ENCODE assay signal across 2 cellular contexts in the genomic region with DNA sequence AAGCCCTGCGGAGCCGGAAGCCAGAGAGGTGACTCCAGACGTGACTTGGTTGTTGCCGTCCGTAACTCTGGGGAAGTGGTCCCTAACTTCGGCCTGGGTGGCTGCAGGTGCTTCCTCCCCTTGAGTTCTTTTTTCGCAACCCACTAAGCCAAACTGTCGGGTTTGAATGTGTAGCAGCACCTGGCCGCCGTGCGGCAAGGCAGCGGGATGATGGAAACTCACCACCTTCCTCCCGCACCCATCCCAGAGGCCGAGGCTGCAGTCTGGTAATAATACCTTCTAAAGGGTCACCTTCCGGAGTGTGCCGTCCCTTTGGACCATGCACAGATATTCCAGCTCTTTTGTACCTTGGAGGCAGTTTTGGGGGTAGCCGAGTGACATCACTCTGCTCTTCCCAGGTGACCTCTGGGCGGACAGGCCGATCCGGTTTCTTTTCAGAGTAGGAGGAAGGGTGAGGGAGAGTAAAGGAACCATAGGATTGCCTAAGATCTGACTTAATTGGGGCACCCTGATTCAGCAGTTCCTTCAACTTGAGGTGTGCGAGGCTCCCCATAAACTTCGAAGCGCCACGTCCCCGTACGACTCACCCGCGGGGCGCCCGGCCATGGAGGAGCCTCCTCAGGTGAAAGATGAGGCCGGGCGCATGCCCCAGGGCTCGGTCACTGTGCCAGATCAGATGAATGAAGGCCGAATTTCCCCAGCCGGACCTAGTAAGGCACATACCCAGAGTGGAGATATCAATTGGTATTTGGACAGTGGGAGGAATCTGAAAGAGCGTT.
TF ChIP-seq lines count a peak whose summit lies in the region.

No MANE protein-coding gene starts in this region.

TF ChIP-seq in liver, 16 proteins besides CTCF, POLR2A, EP300 and RAD21 (continued from another document):
- TF ChIP-seq, protein P1, sequence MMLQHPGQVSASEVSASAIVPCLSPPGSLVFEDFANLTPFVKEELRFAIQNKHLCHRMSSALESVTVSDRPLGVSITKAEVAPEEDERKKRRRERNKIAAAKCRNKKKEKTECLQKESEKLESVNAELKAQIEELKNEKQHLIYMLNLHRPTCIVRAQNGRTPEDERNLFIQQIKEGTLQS (IDR thresholded peaks at IDR 0.05), result no peak
- no peak for TF ChIP-seq SP1 (IDR thresholded peaks at IDR 0.05)
- TF ChIP-seq, protein P2, sequence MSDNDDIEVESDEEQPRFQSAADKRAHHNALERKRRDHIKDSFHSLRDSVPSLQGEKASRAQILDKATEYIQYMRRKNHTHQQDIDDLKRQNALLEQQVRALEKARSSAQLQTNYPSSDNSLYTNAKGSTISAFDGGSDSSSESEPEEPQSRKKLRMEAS (IDR thresholded peaks at IDR 0.05), result no peak
- peak; percentile 6 to 37 for TF ChIP-seq RXRA (IDR thresholded peaks at IDR 0.05)
- no peak for TF ChIP-seq FOXA2 (IDR thresholded peaks at IDR 0.05)
- no peak for TF ChIP-seq NR2F2 (IDR thresholded peaks at IDR 0.05)
- TF ChIP-seq JUND (IDR thresholded peaks at IDR 0.05), result no peak
- no peak for TF ChIP-seq FOXA1 (IDR thresholded peaks at IDR 0.05)
- peak in 1 of 2 donors; percentile 19 for TF ChIP-seq HNF4A (conservative IDR thresholded peaks at IDR 0.05)
- TF ChIP-seq GABPA (IDR thresholded peaks at IDR 0.05 in 1 of 2, conservative IDR thresholded peaks at IDR 0.05 in 1 of 2), result no peak
- TF ChIP-seq, protein P3, sequence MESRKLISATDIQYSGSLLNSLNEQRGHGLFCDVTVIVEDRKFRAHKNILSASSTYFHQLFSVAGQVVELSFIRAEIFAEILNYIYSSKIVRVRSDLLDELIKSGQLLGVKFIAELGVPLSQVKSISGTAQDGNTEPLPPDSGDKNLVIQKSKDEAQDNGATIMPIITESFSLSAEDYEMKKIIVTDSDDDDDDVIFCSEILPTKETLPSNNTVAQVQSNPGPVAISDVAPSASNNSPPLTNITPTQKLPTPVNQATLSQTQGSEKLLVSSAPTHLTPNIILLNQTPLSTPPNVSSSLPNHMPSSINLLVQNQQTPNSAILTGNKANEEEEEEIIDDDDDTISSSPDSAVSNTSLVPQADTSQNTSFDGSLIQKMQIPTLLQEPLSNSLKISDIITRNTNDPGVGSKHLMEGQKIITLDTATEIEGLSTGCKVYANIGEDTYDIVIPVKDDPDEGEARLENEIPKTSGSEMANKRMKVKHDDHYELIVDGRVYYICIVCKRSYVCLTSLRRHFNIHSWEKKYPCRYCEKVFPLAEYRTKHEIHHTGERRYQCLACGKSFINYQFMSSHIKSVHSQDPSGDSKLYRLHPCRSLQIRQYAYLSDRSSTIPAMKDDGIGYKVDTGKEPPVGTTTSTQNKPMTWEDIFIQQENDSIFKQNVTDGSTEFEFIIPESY (IDR thresholded peaks at IDR 0.05), result no peak
- TF ChIP-seq HNF4G (IDR thresholded peaks at IDR 0.05), result no peak
- TF ChIP-seq, protein P4, sequence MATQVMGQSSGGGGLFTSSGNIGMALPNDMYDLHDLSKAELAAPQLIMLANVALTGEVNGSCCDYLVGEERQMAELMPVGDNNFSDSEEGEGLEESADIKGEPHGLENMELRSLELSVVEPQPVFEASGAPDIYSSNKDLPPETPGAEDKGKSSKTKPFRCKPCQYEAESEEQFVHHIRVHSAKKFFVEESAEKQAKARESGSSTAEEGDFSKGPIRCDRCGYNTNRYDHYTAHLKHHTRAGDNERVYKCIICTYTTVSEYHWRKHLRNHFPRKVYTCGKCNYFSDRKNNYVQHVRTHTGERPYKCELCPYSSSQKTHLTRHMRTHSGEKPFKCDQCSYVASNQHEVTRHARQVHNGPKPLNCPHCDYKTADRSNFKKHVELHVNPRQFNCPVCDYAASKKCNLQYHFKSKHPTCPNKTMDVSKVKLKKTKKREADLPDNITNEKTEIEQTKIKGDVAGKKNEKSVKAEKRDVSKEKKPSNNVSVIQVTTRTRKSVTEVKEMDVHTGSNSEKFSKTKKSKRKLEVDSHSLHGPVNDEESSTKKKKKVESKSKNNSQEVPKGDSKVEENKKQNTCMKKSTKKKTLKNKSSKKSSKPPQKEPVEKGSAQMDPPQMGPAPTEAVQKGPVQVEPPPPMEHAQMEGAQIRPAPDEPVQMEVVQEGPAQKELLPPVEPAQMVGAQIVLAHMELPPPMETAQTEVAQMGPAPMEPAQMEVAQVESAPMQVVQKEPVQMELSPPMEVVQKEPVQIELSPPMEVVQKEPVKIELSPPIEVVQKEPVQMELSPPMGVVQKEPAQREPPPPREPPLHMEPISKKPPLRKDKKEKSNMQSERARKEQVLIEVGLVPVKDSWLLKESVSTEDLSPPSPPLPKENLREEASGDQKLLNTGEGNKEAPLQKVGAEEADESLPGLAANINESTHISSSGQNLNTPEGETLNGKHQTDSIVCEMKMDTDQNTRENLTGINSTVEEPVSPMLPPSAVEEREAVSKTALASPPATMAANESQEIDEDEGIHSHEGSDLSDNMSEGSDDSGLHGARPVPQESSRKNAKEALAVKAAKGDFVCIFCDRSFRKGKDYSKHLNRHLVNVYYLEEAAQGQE (IDR thresholded peaks at IDR 0.05), result no peak
- no peak for TF ChIP-seq TAF1 (conservative IDR thresholded peaks at IDR 0.05)
- TF ChIP-seq EGR1 (IDR thresholded peaks at IDR 0.05; ENCODE audit: low read depth in 2 of 2), result no peak

TF ChIP-seq in HepG2, 621 proteins besides CTCF, POLR2A, EP300 and RAD21:
- TF ChIP-seq, protein P5, sequence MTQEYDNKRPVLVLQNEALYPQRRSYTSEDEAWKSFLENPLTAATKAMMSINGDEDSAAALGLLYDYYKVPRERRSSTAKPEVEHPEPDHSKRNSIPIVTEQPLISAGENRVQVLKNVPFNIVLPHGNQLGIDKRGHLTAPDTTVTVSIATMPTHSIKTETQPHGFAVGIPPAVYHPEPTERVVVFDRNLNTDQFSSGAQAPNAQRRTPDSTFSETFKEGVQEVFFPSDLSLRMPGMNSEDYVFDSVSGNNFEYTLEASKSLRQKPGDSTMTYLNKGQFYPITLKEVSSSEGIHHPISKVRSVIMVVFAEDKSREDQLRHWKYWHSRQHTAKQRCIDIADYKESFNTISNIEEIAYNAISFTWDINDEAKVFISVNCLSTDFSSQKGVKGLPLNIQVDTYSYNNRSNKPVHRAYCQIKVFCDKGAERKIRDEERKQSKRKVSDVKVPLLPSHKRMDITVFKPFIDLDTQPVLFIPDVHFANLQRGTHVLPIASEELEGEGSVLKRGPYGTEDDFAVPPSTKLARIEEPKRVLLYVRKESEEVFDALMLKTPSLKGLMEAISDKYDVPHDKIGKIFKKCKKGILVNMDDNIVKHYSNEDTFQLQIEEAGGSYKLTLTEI (CRISPR knock-in tag; conservative IDR thresholded peaks at IDR 0.05), result no peak
- TF ChIP-seq, protein P6, sequence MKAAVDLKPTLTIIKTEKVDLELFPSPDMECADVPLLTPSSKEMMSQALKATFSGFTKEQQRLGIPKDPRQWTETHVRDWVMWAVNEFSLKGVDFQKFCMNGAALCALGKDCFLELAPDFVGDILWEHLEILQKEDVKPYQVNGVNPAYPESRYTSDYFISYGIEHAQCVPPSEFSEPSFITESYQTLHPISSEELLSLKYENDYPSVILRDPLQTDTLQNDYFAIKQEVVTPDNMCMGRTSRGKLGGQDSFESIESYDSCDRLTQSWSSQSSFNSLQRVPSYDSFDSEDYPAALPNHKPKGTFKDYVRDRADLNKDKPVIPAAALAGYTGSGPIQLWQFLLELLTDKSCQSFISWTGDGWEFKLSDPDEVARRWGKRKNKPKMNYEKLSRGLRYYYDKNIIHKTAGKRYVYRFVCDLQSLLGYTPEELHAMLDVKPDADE (CRISPR knock-in tag; IDR thresholded peaks at IDR 0.05), result no peak
- TF ChIP-seq KLF16 (CRISPR knock-in tag; IDR thresholded peaks at IDR 0.05), result no peak
- TF ChIP-seq ZNF382 (CRISPR knock-in tag; IDR thresholded peaks at IDR 0.05; ENCODE audit: borderline replicate concordance), result no peak
- no peak for TF ChIP-seq KMT2A (CRISPR knock-in tag; IDR thresholded peaks at IDR 0.05)
- TF ChIP-seq, protein P7, sequence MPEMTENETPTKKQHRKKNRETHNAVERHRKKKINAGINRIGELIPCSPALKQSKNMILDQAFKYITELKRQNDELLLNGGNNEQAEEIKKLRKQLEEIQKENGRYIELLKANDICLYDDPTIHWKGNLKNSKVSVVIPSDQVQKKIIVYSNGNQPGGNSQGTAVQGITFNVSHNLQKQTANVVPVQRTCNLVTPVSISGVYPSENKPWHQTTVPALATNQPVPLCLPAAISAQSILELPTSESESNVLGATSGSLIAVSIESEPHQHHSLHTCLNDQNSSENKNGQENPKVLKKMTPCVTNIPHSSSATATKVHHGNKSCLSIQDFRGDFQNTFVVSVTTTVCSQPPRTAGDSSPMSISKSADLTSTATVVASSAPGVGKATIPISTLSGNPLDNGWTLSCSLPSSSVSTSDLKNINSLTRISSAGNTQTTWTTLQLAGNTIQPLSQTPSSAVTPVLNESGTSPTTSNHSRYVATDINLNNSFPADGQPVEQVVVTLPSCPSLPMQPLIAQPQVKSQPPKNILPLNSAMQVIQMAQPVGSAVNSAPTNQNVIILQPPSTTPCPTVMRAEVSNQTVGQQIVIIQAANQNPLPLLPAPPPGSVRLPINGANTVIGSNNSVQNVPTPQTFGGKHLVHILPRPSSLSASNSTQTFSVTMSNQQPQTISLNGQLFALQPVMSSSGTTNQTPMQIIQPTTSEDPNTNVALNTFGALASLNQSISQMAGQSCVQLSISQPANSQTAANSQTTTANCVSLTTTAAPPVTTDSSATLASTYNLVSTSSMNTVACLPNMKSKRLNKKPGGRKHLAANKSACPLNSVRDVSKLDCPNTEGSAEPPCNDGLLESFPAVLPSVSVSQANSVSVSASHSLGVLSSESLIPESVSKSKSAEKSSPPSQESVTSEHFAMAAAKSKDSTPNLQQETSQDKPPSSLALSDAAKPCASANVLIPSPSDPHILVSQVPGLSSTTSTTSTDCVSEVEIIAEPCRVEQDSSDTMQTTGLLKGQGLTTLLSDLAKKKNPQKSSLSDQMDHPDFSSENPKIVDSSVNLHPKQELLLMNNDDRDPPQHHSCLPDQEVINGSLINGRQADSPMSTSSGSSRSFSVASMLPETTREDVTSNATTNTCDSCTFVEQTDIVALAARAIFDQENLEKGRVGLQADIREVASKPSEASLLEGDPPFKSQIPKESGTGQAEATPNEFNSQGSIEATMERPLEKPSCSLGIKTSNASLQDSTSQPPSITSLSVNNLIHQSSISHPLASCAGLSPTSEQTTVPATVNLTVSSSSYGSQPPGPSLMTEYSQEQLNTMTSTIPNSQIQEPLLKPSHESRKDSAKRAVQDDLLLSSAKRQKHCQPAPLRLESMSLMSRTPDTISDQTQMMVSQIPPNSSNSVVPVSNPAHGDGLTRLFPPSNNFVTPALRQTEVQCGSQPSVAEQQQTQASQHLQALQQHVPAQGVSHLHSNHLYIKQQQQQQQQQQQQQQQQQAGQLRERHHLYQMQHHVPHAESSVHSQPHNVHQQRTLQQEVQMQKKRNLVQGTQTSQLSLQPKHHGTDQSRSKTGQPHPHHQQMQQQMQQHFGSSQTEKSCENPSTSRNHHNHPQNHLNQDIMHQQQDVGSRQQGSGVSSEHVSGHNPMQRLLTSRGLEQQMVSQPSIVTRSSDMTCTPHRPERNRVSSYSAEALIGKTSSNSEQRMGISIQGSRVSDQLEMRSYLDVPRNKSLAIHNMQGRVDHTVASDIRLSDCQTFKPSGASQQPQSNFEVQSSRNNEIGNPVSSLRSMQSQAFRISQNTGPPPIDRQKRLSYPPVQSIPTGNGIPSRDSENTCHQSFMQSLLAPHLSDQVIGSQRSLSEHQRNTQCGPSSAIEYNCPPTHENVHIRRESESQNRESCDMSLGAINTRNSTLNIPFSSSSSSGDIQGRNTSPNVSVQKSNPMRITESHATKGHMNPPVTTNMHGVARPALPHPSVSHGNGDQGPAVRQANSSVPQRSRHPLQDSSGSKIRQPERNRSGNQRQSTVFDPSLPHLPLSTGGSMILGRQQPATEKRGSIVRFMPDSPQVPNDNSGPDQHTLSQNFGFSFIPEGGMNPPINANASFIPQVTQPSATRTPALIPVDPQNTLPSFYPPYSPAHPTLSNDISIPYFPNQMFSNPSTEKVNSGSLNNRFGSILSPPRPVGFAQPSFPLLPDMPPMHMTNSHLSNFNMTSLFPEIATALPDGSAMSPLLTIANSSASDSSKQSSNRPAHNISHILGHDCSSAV (CRISPR knock-in tag; IDR thresholded peaks at IDR 0.05; ENCODE audit: borderline replicate concordance), result no peak
- TF ChIP-seq THYN1 (CRISPR knock-in tag; IDR thresholded peaks at IDR 0.05; ENCODE audit: borderline replicate concordance, low read depth), result no peak
- TF ChIP-seq ATF7-NPFF (CRISPR knock-in tag; IDR thresholded peaks at IDR 0.05; ENCODE audit: low read depth), result no peak
- TF ChIP-seq HNRNPH1 (optimal IDR thresholded peaks at IDR 0.05; ENCODE audit: low read depth, low read length), result no peak
- TF ChIP-seq CEBPG (CRISPR knock-in tag; IDR thresholded peaks at IDR 0.05), result no peak
- TF ChIP-seq PPARG (CRISPR knock-in tag; conservative IDR thresholded peaks at IDR 0.05), result no peak
- no peak for TF ChIP-seq CBX5 (CRISPR knock-in tag; IDR thresholded peaks at IDR 0.05; ENCODE audit: borderline replicate concordance)
- no peak for TF ChIP-seq ZNF775 (CRISPR knock-in tag; IDR thresholded peaks at IDR 0.05; ENCODE audit: borderline replicate concordance)
- TF ChIP-seq ZKSCAN5 (CRISPR knock-in tag; IDR thresholded peaks at IDR 0.05), result no peak
- no peak for TF ChIP-seq FOXJ3 (CRISPR knock-in tag; IDR thresholded peaks at IDR 0.05; ENCODE audit: borderline replicate concordance)
- TF ChIP-seq, protein P8, sequence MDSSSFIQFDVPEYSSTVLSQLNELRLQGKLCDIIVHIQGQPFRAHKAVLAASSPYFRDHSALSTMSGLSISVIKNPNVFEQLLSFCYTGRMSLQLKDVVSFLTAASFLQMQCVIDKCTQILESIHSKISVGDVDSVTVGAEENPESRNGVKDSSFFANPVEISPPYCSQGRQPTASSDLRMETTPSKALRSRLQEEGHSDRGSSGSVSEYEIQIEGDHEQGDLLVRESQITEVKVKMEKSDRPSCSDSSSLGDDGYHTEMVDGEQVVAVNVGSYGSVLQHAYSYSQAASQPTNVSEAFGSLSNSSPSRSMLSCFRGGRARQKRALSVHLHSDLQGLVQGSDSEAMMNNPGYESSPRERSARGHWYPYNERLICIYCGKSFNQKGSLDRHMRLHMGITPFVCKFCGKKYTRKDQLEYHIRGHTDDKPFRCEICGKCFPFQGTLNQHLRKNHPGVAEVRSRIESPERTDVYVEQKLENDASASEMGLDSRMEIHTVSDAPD (CRISPR knock-in tag; IDR thresholded peaks at IDR 0.05), result no peak
- no peak for TF ChIP-seq NFKBIZ (CRISPR knock-in tag; IDR thresholded peaks at IDR 0.05)
- no peak for TF ChIP-seq TP53 (CRISPR knock-in tag; conservative IDR thresholded peaks at IDR 0.05)
- TF ChIP-seq MAFF (IDR thresholded peaks at IDR 0.05; ENCODE audit: low read depth, low read length), result no peak
